ENCODE assay signal across 9 cellular contexts in the genomic region with DNA sequence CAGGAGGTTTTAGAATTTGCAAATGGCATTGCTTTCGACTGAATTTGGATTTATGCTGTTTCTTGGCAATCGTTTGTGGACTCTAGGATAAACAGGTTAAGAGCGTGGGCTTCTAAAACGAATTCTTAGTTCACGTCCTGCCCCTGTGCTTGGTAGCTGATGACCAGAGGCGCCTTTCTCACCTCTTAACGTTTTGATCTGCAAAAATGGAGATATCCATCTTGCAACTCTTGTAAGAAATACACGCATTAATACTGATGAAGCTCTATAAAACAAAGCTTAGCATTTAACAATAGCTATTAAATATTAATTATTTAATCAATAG. TPM values are rescaled to one million over a fixed set of nuclear protein-coding genes. Genes with fewer than 3 reads are reported as not detected.
DNase-seq lines count a peak whose midpoint lies in the region; ATAC-seq, FAIRE-seq and TF ChIP-seq lines count a peak whose summit lies in the region.
"Had no signal": no experiment of that assay in that cellular context is flagged by ENCODE, and none has a peak within 500 bp of the region (broad histone marks: within the 10 kb centered on the region; RNA-seq: fewer than 3 reads in every experiment).

No MANE protein-coding gene starts in this region.

- no peaks in the 10 kb centered on the region for H3K9me3 Mint-ChIP-seq in natural killer cell treated with Interleukin-12 subunit alpha and Interleukin-12 subunit beta and Interleukin-15 and Interleukin-18, amount 100 ng/mL, for 72 hours

- H3K36me3 ChIP-seq in BE2C (no peaks in the 10 kb centered on the region; the same call in 1 of the 2 replicates), Karpas-422 (ENCODE audit: insufficient read depth, low read length) (no peaks in the 10 kb centered on the region)

- no peak for DNase-seq in BE2C
- DNase-seq in Karpas-422: peak; percentile 65
- no peak for DNase-seq in natural killer cell treated with Interleukin-12 subunit alpha and Interleukin-12 subunit beta and Interleukin-15 and Interleukin-18, amount 100 ng/mL, for 72 hours (ENCODE audit: low spot score)
- DNase-seq in SIG-M5 treated with dmso at 0.1 percent for 504 hours (lab: John Stamatoyannopoulos, UW; ENCODE audit: unreplicated experiment): no peak
- DNase-seq in urothelium cell line (ENCODE audit: low spot score): no peak
- no peak for DNase-seq in NCI-H345 treated with DMSO at 0.1 percent for 48 hours (lab: John Stamatoyannopoulos, UW; ENCODE audit: unreplicated experiment)
- DNase-seq in globus pallidus (ENCODE audit: low spot score): no peak
- DNase-seq: SIG-M5 had no signal

- no peak overlapping the region for H3K27ac Mint-ChIP-seq in natural killer cell treated with Interleukin-12 subunit alpha and Interleukin-12 subunit beta and Interleukin-15 and Interleukin-18, amount 100 ng/mL, for 72 hours

- no peaks in the 10 kb centered on the region for H3K9me2 ChIP-seq in Karpas-422 (replicated peaks; ENCODE audit: insufficient read depth, low read length)

- no peaks in the 10 kb centered on the region for H3K36me3 Mint-ChIP-seq in natural killer cell treated with Interleukin-12 subunit alpha and Interleukin-12 subunit beta and Interleukin-15 and Interleukin-18, amount 100 ng/mL, for 72 hours

- peaks cover 6 to 29% of the 10 kb centered on the region in 2 donors for H3K4me1 Mint-ChIP-seq in natural killer cell treated with Interleukin-12 subunit alpha and Interleukin-12 subunit beta and Interleukin-15 and Interleukin-18, amount 100 ng/mL, for 72 hours (ENCODE audit: low read depth in 2 of 2)

- H2AFZ ChIP-seq in Karpas-422 (ENCODE audit: low read length): peak overlapping the region; percentile 47

- H3K27me3 Mint-ChIP-seq in natural killer cell treated with Interleukin-12 subunit alpha and Interleukin-12 subunit beta and Interleukin-15 and Interleukin-18, amount 100 ng/mL, for 72 hours: no peaks in the 10 kb centered on the region

- TF ChIP-seq CTCF in BE2C (IDR thresholded peaks at IDR 0.05; ENCODE audit: low read depth, low read length): no peak

- peak overlapping the region; percentile 87 for H3K4me3 Mint-ChIP-seq in natural killer cell treated with Interleukin-12 subunit alpha and Interleukin-12 subunit beta and Interleukin-15 and Interleukin-18, amount 100 ng/mL, for 72 hours

- FAIRE-seq in urothelium cell line (lab: Jason Lieb, UNC): no peak

- no peaks in the 10 kb centered on the region for H4K20me1 ChIP-seq in Karpas-422 (ENCODE audit: insufficient read depth, low read depth, low read length)

- H3K27me3 ChIP-seq in BE2C: no peaks in the 10 kb centered on the region
- no peaks in the 10 kb centered on the region for H3K27me3 ChIP-seq in Karpas-422 (ENCODE audit: low read length)

- H3K4me3 ChIP-seq in BE2C (ENCODE audit: low read depth, low read length): peak overlapping the region; percentile 71
- peak overlapping the region; percentile 86 for H3K4me3 ChIP-seq in Karpas-422 (ENCODE audit: low read length)

- no peaks in the 10 kb centered on the region; the same call in 1 of the 2 replicates for H3K4me1 ChIP-seq in BE2C
- H3K4me1 ChIP-seq in Karpas-422 (ENCODE audit: low read length): peaks cover 60% of the 10 kb centered on the region

- H3K79me2 ChIP-seq in Karpas-422 (ENCODE audit: low read length): peaks cover 34% of the 10 kb centered on the region

- ATAC-seq in natural killer cell treated with Interleukin-12 subunit alpha and Interleukin-12 subunit beta and Interleukin-15 and Interleukin-18, amount 100 ng/mL, for 72 hours: no peak

- peak overlapping the region; percentile 91 for H3K4me2 ChIP-seq in Karpas-422 (ENCODE audit: low read depth, low read length, poor library complexity, severe bottlenecking)

- H3K9me3 ChIP-seq in BE2C: no peaks in the 10 kb centered on the region
- H3K9me3 ChIP-seq in Karpas-422 (ENCODE audit: low read length): no peaks in the 10 kb centered on the region

- peak overlapping the region; percentile 91 for H3K27ac ChIP-seq in Karpas-422 (ENCODE audit: low read length)
- peak overlapping the region; percentile 88 for H3K27ac ChIP-seq in cingulate gyrus (ENCODE audit: low read depth, low read length)

- H3K9ac ChIP-seq in Karpas-422 (ENCODE audit: low read length): peak overlapping the region; percentile 94

RNA-seq across cellular contexts. Expression of a gene that starts 0.6 kb away (rescaled TPM):
- 5.9 TPM for polyA plus RNA-seq in BE2C (2012; ENCODE audit: insufficient read depth, insufficient read length, low read depth)
- 13.4 and 35.6 TPM in 2 replicates for total RNA-seq in Karpas-422 (2014; rRNA removed; shearing (Covaris generic); ENCODE audit: low replicate concordance)
- total RNA-seq in natural killer cell treated with Interleukin-12 subunit alpha and Interleukin-12 subunit beta and Interleukin-15 and Interleukin-18, amount 100 ng/mL, for 72 hours: 10 to 100 TPM in 1 of 2 donors, 1 to 10 TPM in 1; 9.6 to 22.4 TPM
